ENCODE assay signal across 1 cellular context in the genomic region with DNA sequence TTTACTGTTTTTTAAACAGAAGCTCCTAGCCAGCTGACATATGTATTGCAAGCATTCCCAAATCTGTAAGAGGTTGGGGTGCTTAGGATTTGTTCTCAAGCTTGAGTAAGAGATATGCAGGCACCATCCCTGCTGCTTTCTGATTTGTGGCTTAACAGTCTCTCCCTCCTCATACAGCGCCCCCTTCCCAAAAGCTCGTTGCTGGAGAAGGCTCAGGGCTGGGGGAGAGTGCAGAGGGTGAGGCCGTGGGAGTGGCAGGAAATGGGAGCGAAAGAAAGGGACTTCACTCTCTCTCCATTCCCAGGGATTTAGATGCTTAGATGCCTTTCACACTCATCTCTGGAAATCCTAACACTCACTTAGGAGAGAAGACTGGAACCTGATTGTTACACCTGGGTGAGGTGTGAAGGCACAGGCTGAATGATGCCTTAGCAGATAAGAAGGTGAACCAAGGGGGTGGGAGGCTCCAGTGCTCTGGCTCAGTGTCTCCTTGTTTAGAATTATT.
TF ChIP-seq lines count a peak whose summit lies in the region.

No MANE protein-coding gene starts in this region.

TF ChIP-seq in H1, 55 proteins besides CTCF, POLR2A, EP300 and RAD21 (continued from another document):
- TF ChIP-seq ATF3 (IDR thresholded peaks at IDR 0.05; ENCODE audit: insufficient read depth, low read depth, low read length) = no peak
- no peak for TF ChIP-seq CTBP2 (IDR thresholded peaks at IDR 0.05; ENCODE audit: borderline replicate concordance, insufficient read depth, insufficient read length, low read length)
- TF ChIP-seq JUND (IDR thresholded peaks at IDR 0.05; ENCODE audit: low read length) = no peak
- TF ChIP-seq SP2 (IDR thresholded peaks at IDR 0.05; ENCODE audit: low read length) = no peak
- TF ChIP-seq NANOG (IDR thresholded peaks at IDR 0.05; ENCODE audit: insufficient read depth, low read depth, low read length, poor library complexity, severe bottlenecking) = no peak
- no peak for TF ChIP-seq ASH2L (IDR thresholded peaks at IDR 0.05; ENCODE audit: low read length)
- TF ChIP-seq JUN (IDR thresholded peaks at IDR 0.05; ENCODE audit: low read depth, low read length) = no peak
- no peak for TF ChIP-seq SP1 (IDR thresholded peaks at IDR 0.05; ENCODE audit: low read depth, low read length)
- TF ChIP-seq SUZ12 (IDR thresholded peaks at IDR 0.05; ENCODE audit: low read length) = no peak
- no peak for TF ChIP-seq TEAD4 (IDR thresholded peaks at IDR 0.05; ENCODE audit: low read depth, low read length)
- no peak for TF ChIP-seq CEBPB (IDR thresholded peaks at IDR 0.05; ENCODE audit: low read depth, low read length)
- TF ChIP-seq BACH1 (IDR thresholded peaks at IDR 0.05; ENCODE audit: low read length) = no peak
- TF ChIP-seq CHD1 (IDR thresholded peaks at IDR 0.05; ENCODE audit: low read depth, low read length) = no peak
- TF ChIP-seq CREB1 (IDR thresholded peaks at IDR 0.05) = no peak
- TF ChIP-seq EGR1 (IDR thresholded peaks at IDR 0.05; ENCODE audit: borderline replicate concordance, low read depth, low read length) = no peak
- TF ChIP-seq SIN3A (conservative IDR thresholded peaks at IDR 0.05 in 1 of 2, IDR thresholded peaks at IDR 0.05 in 1 of 2; ENCODE audit: low read depth in 1 of 2, low read length in 2 of 2) = no peak
